Comparison of ENCODE assay signal across 1 cellular context in the genomic region with DNA sequence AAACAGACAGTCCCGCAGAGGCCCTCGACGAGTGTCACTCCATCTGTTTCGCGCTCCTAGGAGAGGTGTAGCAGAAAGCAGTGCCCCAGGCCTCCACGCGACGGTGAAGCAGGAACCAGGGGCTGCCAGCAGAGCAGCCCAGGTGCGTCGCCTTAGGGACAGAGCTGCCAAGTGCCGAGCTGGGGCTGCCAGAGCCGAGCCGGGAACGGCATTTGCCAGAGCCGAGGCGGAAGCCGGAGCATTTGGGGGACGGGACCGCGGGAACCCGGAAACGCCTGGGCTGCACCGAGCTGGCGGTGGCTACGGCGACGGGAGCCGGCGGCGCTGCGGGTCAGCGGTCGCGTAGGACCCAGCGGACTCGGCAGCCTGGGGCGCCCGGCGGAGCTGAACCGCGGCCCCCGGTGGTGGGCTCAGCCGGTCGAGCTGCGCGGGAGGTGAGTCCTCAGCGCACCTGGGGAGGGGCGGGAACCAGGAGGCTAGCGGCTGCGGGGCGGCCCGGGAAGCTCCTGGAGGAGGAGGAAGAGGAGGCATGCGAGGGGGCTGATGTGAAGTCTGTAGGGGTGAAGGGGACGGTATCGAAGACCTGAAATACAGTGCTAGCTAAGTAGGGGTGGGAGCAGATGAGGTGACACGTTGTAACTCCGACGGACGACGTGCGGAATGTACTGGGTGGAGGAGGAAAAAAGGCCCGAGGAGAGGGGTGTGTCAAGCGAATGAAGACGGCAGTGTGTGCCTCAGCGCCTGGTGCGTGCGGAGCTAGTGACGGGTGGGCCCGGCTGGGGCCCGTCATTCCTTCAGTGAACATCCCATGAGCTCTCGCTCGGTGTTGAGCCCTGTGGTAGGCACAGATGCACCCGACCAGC.
A peak's percentile ranks its signal among the peaks of the same experiment; 100 is the strongest.
TF ChIP-seq lines count a peak whose summit lies in the region.

TSS of gene SLC35A3 (plus strand) at position 268 of the 863 bp plus-strand sequence. CDS start 23,559 bp downstream, outside the sequence.

TF ChIP-seq in K562, 482 proteins besides CTCF, POLR2A, EP300 and RAD21 (continued from another document and continues in another):
- TF ChIP-seq FOS (IDR thresholded peaks at IDR 0.05; ENCODE audit: extremely low read depth, insufficient read length) (no peak), GATAD2A (IDR thresholded peaks at IDR 0.05) (no peak; the same call in 1 of the 2 replicates), ZNF551 (CRISPR knock-in tag; IDR thresholded peaks at IDR 0.05) (no peak), RCOR1 (IDR thresholded peaks at IDR 0.05; ENCODE audit: borderline replicate concordance in 1 of 2, low read depth in 2 of 2, low read length in 2 of 2) (peak in 1 of 2 experiments; percentile 29; a peak in 1 of 4 replicates), YY1 (IDR thresholded peaks at IDR 0.05; ENCODE audit: borderline replicate concordance in 1 of 3, control insufficient read depth in 1 of 3, extremely low read depth in 1 of 3, insufficient read depth in 3 of 3, insufficient read length in 1 of 3, insufficient replicate concordance in 2 of 3, low read depth in 1 of 3, low read length in 2 of 3) (peak in 2 of 3 experiments; percentile 73 to 82), SIRT6 (IDR thresholded peaks at IDR 0.05; ENCODE audit: low read depth, low read length) (no peak), RFX7 (CRISPR knock-in tag; IDR thresholded peaks at IDR 0.05) (no peak), RBBP5 (IDR thresholded peaks at IDR 0.05; ENCODE audit: borderline replicate concordance, insufficient read depth, low read length, poor library complexity, severe bottlenecking) (peak; percentile 100), ILK (tag; IDR thresholded peaks at IDR 0.05; ENCODE audit: borderline replicate concordance, low read depth) (no peak), ZNF282 (CRISPR knock-in tag; IDR thresholded peaks at IDR 0.05) (no peak; the same call in 1 of the 2 replicates), ZNF699 (CRISPR knock-in tag; IDR thresholded peaks at IDR 0.05; ENCODE audit: insufficient replicate concordance) (no peak), ZNF740 (CRISPR knock-in tag; IDR thresholded peaks at IDR 0.05) (0 out of 2 replicates have a peak, but pooled peaks have one; percentile 27), ZNF740 (tag; IDR thresholded peaks at IDR 0.05) (no peak), DIDO1 (tag; IDR thresholded peaks at IDR 0.05; ENCODE audit: low read depth) (peak; percentile 94), SMARCB1 (IDR thresholded peaks at IDR 0.05; ENCODE audit: insufficient read length, low read depth) (no peak), POLR2G (IDR thresholded peaks at IDR 0.05; ENCODE audit: low read depth, low read length) (peak; percentile 95), KDM2B (CRISPR knock-in tag; IDR thresholded peaks at IDR 0.05) (no peak), RBM22 (IDR thresholded peaks at IDR 0.05; ENCODE audit: low read depth, low read length, poor library complexity, severe bottlenecking) (peak; percentile 69), VEZF1 (CRISPR knock-in tag; IDR thresholded peaks at IDR 0.05) (peak; percentile 49), ZNF764 (CRISPR knock-in tag; IDR thresholded peaks at IDR 0.05; ENCODE audit: low read depth) (no peak), PYGO2 (tag; IDR thresholded peaks at IDR 0.05) (no peak), THRAP3 (IDR thresholded peaks at IDR 0.05; ENCODE audit: borderline replicate concordance) (no peak), KDM1A (IDR thresholded peaks at IDR 0.05) (no peak), MED1 (CRISPR knock-in tag; IDR thresholded peaks at IDR 0.05; ENCODE audit: borderline replicate concordance) (no peak), MXD1 (CRISPR knock-in tag; IDR thresholded peaks at IDR 0.05; ENCODE audit: borderline replicate concordance, poor library complexity, severe bottlenecking) (no peak), ZFP36 (IDR thresholded peaks at IDR 0.05; ENCODE audit: low read depth, low read length, partially characterized antibody) (no peak), ZNF717 (CRISPR knock-in tag; IDR thresholded peaks at IDR 0.05) (no peak), CBX1 (IDR thresholded peaks at IDR 0.05; ENCODE audit: low read depth) (peak; percentile 97), ZNF143 (CRISPR knock-in tag; IDR thresholded peaks at IDR 0.05) (peak; percentile 46; the same call in 1 of the 2 replicates), ZNF696 (CRISPR knock-in tag; conservative IDR thresholded peaks at IDR 0.05) (no peak), MEF2A (IDR thresholded peaks at IDR 0.05; ENCODE audit: control insufficient read depth, low read depth, low read length) (no peak), ASH1L (IDR thresholded peaks at IDR 0.05; ENCODE audit: borderline replicate concordance, low read depth, partially characterized antibody) (no peak), ETS2 (tag; IDR thresholded peaks at IDR 0.05; ENCODE audit: borderline replicate concordance, poor library complexity, severe bottlenecking) (no peak), TEAD1 (CRISPR knock-in tag; IDR thresholded peaks at IDR 0.05) (peak in 1 of 2 experiments; percentile 23; a peak in 1 of 4 replicates), MTA3 (IDR thresholded peaks at IDR 0.05; ENCODE audit: borderline replicate concordance) (peak; percentile 94; the same call in 1 of the 2 replicates), ZNF655 (CRISPR knock-in tag; IDR thresholded peaks at IDR 0.05) (no peak), ZNF274 (IDR thresholded peaks at IDR 0.05; ENCODE audit: borderline replicate concordance, low read depth, low read length) (no peak), UBTF (IDR thresholded peaks at IDR 0.05; ENCODE audit: borderline replicate concordance in 1 of 2, low read depth in 2 of 2, low read length in 2 of 2) (peak; percentile 68 to 78; a peak in 1 of 4 replicates), SLC30A9 (CRISPR knock-in tag; IDR thresholded peaks at IDR 0.05) (no peak), POLR2AphosphoS2 (IDR thresholded peaks at IDR 0.05; ENCODE audit: low read length) (no peak), HOXB6 (CRISPR knock-in tag; IDR thresholded peaks at IDR 0.05; ENCODE audit: borderline replicate concordance) (no peak), ZNF592 (IDR thresholded peaks at IDR 0.05) (no peak), SRSF9 (IDR thresholded peaks at IDR 0.05; ENCODE audit: borderline replicate concordance, low read depth, low read length) (no peak), ZC3H8 (IDR thresholded peaks at IDR 0.05) (no peak), POLR3G (IDR thresholded peaks at IDR 0.05; ENCODE audit: extremely low read depth, insufficient read length, insufficient replicate concordance) (no peak), PCBP2 (IDR thresholded peaks at IDR 0.05; ENCODE audit: low read depth, low read length, poor library complexity, severe bottlenecking) (no peak), SOX6 (IDR thresholded peaks at IDR 0.05) (peak; percentile 27; the same call in 1 of the 2 replicates)
- TF ChIP-seq, protein P1, sequence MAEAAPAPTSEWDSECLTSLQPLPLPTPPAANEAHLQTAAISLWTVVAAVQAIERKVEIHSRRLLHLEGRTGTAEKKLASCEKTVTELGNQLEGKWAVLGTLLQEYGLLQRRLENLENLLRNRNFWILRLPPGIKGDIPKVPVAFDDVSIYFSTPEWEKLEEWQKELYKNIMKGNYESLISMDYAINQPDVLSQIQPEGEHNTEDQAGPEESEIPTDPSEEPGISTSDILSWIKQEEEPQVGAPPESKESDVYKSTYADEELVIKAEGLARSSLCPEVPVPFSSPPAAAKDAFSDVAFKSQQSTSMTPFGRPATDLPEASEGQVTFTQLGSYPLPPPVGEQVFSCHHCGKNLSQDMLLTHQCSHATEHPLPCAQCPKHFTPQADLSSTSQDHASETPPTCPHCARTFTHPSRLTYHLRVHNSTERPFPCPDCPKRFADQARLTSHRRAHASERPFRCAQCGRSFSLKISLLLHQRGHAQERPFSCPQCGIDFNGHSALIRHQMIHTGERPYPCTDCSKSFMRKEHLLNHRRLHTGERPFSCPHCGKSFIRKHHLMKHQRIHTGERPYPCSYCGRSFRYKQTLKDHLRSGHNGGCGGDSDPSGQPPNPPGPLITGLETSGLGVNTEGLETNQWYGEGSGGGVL (CRISPR knock-in tag; IDR thresholded peaks at IDR 0.05) = no peak
